1 cellular context compared by ENCODE assay signal in the genomic region with DNA sequence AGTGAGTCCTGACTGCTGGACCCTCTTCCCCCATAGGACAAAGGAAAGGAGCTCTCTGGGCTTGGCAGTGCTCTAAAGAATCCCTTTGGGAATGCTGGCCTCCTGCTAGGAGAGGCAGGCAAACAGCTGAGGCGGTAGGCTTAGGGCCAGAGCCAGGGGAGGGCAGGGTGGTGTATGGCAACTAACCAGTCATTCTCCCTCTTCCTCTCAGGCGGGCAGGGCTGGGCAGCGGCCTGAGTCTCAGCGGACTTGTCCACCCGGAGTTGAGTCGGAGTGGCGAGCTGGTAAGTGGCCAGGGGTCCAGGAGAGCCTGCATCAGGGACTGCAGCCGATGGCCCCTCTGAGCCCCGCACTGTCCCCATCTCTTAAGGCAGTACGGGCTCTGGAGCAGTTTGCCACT.
TF ChIP-seq lines count a peak whose summit lies in the region.

No MANE protein-coding gene starts in this region.

TF ChIP-seq in GM23338, 12 proteins besides CTCF, POLR2A, EP300 and RAD21:
- TF ChIP-seq ZNF114 (CRISPR knock-in tag; IDR thresholded peaks at IDR 0.05) = no peak
- TF ChIP-seq REST (IDR thresholded peaks at IDR 0.05; ENCODE audit: unreplicated experiment) = no peak
- no peak for TF ChIP-seq POLR2AphosphoS5 (IDR thresholded peaks at IDR 0.05; ENCODE audit: low read depth)
- TF ChIP-seq EZH2 (IDR thresholded peaks at IDR 0.05; ENCODE audit: low read depth, unreplicated experiment) = no peak
- no peak for TF ChIP-seq ZNF331 (CRISPR knock-in tag; IDR thresholded peaks at IDR 0.05; ENCODE audit: low read depth)
- TF ChIP-seq CREB1 (CRISPR knock-in tag; IDR thresholded peaks at IDR 0.05; ENCODE audit: low read depth) = no peak
- TF ChIP-seq JUNB (IDR thresholded peaks at IDR 0.05; ENCODE audit: unreplicated experiment) = no peak
- no peak for TF ChIP-seq EZH2phosphoT487 (IDR thresholded peaks at IDR 0.05; ENCODE audit: unreplicated experiment)
